In genomic region chr12:99985129-99985570, GRCh38 we compare ENCODE assay signal across 8 cellular contexts. TPM values are rescaled to one million over a fixed set of nuclear protein-coding genes. Genes with fewer than 3 reads are reported as not detected.
DNase-seq lines count a peak whose midpoint lies in the region; ATAC-seq and TF ChIP-seq lines count a peak whose summit lies in the region.

No MANE protein-coding gene starts in this region.

- no peaks in the 10 kb centered on the region for H3K36me3 ChIP-seq in muscle layer of duodenum (ENCODE audit: control insufficient read depth in 1 of 2, insufficient read depth in 2 of 2, low read length in 2 of 2)

- H3K4me3 ChIP-seq in AG09309 (ENCODE audit: control insufficient read depth, low read depth, low read length) (peak overlapping the region; percentile 61), NB4 (ENCODE audit: low read depth, low read length) (peak overlapping the region; percentile 58), muscle layer of duodenum (ENCODE audit: low read depth in 1 of 2, low read length in 2 of 2) (peak overlapping the region; percentile 74 to 81)

- H3K27me3 Mint-ChIP-seq in chondrocyte (ENCODE audit: low read depth): peaks cover 58% of the 10 kb centered on the region

- no peaks in the 10 kb centered on the region for H3K9me3 ChIP-seq in muscle layer of duodenum (ENCODE audit: control insufficient read depth in 1 of 2, low read length in 2 of 2)

- peak overlapping the region; percentile 35 for H3K27ac ChIP-seq in muscle layer of duodenum (ENCODE audit: low read length)

- TF ChIP-seq CTCF in AG09309 (IDR thresholded peaks at IDR 0.05; ENCODE audit: control insufficient read depth, insufficient read depth, low read depth, low read length, missing control alignments) (no peak), NB4 (IDR thresholded peaks at IDR 0.05; ENCODE audit: low read depth, low read length) (no peak), chondrocyte (IDR thresholded peaks at IDR 0.05) (no peak)

- H3K36me3 Mint-ChIP-seq in chondrocyte (ENCODE audit: low read depth): no peaks in the 10 kb centered on the region

- peak; percentile 45 for ATAC-seq in GM21367 (IDR thresholded peaks at IDR 0.05; ENCODE audit: unreplicated experiment)
- ATAC-seq in GM21737 (IDR thresholded peaks at IDR 0.05; ENCODE audit: unreplicated experiment): no peak

- peaks cover 16% of the 10 kb centered on the region for H3K4me1 Mint-ChIP-seq in chondrocyte (ENCODE audit: low read depth)

- H3K9me3 Mint-ChIP-seq in chondrocyte (ENCODE audit: low read depth): no peaks in the 10 kb centered on the region

- no peaks in the 10 kb centered on the region for H3K27me3 ChIP-seq in muscle layer of duodenum (ENCODE audit: low read depth, low read length)

- intact Hi-C loops in posterior vena cava (cut with DNase I): no loop called here

- H3K4me1 ChIP-seq in muscle layer of duodenum (ENCODE audit: control insufficient read depth in 1 of 2, insufficient read depth in 2 of 2, low read length in 2 of 2): peaks cover 0 to 15% of the 10 kb centered on the region in 2 donors

- peak overlapping the region; percentile 75 for H3K4me3 Mint-ChIP-seq in chondrocyte (ENCODE audit: unreplicated experiment)

- no peak for TF ChIP-seq POLR2A in NB4 (IDR thresholded peaks at IDR 0.05; ENCODE audit: extremely low read depth, insufficient read length)

- no peak for DNase-seq in AG09309 (ENCODE audit: low read depth)
- DNase-seq in NB4 (ENCODE audit: low read depth): peak; percentile 57
- no peak for DNase-seq in chondrocyte (ENCODE audit: low spot score)
- no peak for DNase-seq in NCI-H345 (lab: John Stamatoyannopoulos, UW)
- no peak for DNase-seq in posterior vena cava (ENCODE audit: low spot score)

- peak overlapping the region; percentile 4 for H3K27ac Mint-ChIP-seq in chondrocyte (ENCODE audit: unreplicated experiment)

RNA-seq across cellular contexts. Expression of gene ANKS1B, which starts 0.4 kb away (rescaled TPM):
- 1.8 to 2.3 TPM (median 1.9 TPM) in 3 replicates for total RNA-seq in chondrocyte
- 10 to 100 TPM; 32.7 to 37.1 TPM for total RNA-seq in posterior vena cava

Comparison
In these comparisons a context has a peak if more than half of its experiments do, and no peak if none do; other contexts are left out.
1. RNA of gene ANKS1B, which starts 0.4 kb away (total RNA-seq): 32.7 to 37.1 TPM in posterior vena cava; 1.8 to 2.3 TPM in chondrocyte; every median in the first group is over 10 times any median in the second.
2. Peak in every context shown above with its lines, with median percentiles within 50 percentile points of each other: H3K4me3 ChIP-seq.